ENCODE assay signal across 9 cellular contexts in the genomic region with DNA sequence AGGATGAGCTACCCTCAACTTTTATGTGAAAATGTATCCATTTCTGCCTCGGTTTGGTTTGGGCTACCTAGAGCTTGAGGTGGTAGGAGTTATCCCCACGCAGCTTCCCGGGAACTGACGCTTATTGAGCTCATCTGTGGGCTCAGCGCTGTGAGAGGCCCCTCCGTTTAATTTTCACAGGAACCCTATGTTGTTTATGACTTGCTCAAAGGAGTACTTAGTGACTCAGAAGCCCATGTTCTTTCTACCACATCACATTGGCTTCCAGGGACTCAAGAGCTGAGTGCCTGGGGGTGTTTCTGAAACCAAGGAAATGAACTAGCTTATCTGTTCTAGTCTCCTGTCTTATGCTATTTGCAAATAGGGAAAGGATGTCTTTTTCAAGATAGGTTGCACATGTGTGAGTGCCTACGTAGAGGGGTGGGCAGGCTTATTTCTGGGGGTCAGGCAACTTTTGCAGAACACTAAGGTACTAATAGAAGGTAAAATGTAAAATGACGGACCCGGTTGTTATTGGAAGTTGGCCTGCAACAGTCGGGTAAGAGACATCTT. TPM values are rescaled to one million over a fixed set of nuclear protein-coding genes. Genes with fewer than 3 reads are reported as not detected.
DNase-seq lines count a peak whose midpoint lies in the region; ATAC-seq and TF ChIP-seq lines count a peak whose summit lies in the region.
"Had no signal": no experiment of that assay in that cellular context is flagged by ENCODE, and none has a peak within 500 bp of the region (broad histone marks: within the 10 kb centered on the region; RNA-seq: fewer than 3 reads in every experiment).

No MANE protein-coding gene starts in this region.

- no peaks in the 10 kb centered on the region for H3K79me1 ChIP-seq in mesendoderm (ENCODE audit: low read length)

- no peak overlapping the region for H2BK5ac ChIP-seq in mesendoderm (ENCODE audit: low read length)

- DNase-seq in activated CD8-positive, alpha-beta memory T cell treated with anti-CD3 and anti-CD28 coated beads, Interleukin-2, amount 50 U/mL, for 24 hours (ENCODE audit: extremely low read depth) = peak; percentile 49
- no peak for DNase-seq in activated CD8-positive, alpha-beta memory T cell treated with anti-CD3 and anti-CD28 coated beads, Interleukin-2, amount 50 U/mL, for 4 hours
- DNase-seq in activated T-helper 1 cell treated with anti-CD3 and anti-CD28 coated beads, Interleukin-12 subunit alpha, Interleukin-12 subunit beta, Interleukin-2, Interleukin-4 antibody, amounts not matched to agents 30 ng/mL and 10 ng/mL and 1 ng/mL, durations not matched to agents 14 hours and 24 hours and 36 hours (ENCODE audit: low spot score) = peak; percentile 42
- peak; percentile 53 for DNase-seq in hepatocyte (ENCODE audit: low spot score)
- no peak for DNase-seq in thoracic aorta (ENCODE audit: low spot score)
- DNase-seq in mesendoderm = no peak
- no peak for DNase-seq in ACHN
- DNase-seq: NCI-H748 treated with DMSO at 0.1 percent for 48 hours had no signal

- H3K4ac ChIP-seq in mesendoderm (ENCODE audit: low read depth, low read length) = no peak overlapping the region

- H4K5ac ChIP-seq in mesendoderm (ENCODE audit: low read length) = no peak overlapping the region

- H3K4me1 Mint-ChIP-seq in activated T-helper 1 cell treated with anti-CD3 and anti-CD28 coated beads, Interleukin-12 subunit alpha, Interleukin-12 subunit beta, Interleukin-2, Interleukin-4 antibody, amounts not matched to agents 30 ng/mL and 10 ng/mL and 1 ng/mL, durations not matched to agents 14 hours and 24 hours and 36 hours (ENCODE audit: low read depth) = peaks cover 86% of the 10 kb centered on the region

- ATAC-seq in thoracic aorta (ENCODE audit: insufficient number of reproducible peaks, low FRiP score, low read depth) (peak; percentile 29), esophagus mucosa (no peak)

- no peak overlapping the region for H2BK120ac ChIP-seq in mesendoderm (ENCODE audit: low read depth, low read length)

- peaks cover 57% of the 10 kb centered on the region for H3K36me3 Mint-ChIP-seq in activated T-helper 1 cell treated with anti-CD3 and anti-CD28 coated beads, Interleukin-12 subunit alpha, Interleukin-12 subunit beta, Interleukin-2, Interleukin-4 antibody, amounts not matched to agents 30 ng/mL and 10 ng/mL and 1 ng/mL, durations not matched to agents 14 hours and 24 hours and 36 hours (ENCODE audit: low read depth)

- H3K27ac Mint-ChIP-seq in activated T-helper 1 cell treated with anti-CD3 and anti-CD28 coated beads, Interleukin-12 subunit alpha, Interleukin-12 subunit beta, Interleukin-2, Interleukin-4 antibody, amounts not matched to agents 30 ng/mL and 10 ng/mL and 1 ng/mL, durations not matched to agents 14 hours and 24 hours and 36 hours = peak overlapping the region; percentile 92

- no peaks in the 10 kb centered on the region for H3K27me3 Mint-ChIP-seq in activated T-helper 1 cell treated with anti-CD3 and anti-CD28 coated beads, Interleukin-12 subunit alpha, Interleukin-12 subunit beta, Interleukin-2, Interleukin-4 antibody, amounts not matched to agents 30 ng/mL and 10 ng/mL and 1 ng/mL, durations not matched to agents 14 hours and 24 hours and 36 hours (ENCODE audit: insufficient read depth)

- H3K4me1 ChIP-seq in hepatocyte (ENCODE audit: insufficient read depth) (no peaks in the 10 kb centered on the region), thoracic aorta (ENCODE audit: control insufficient read depth in 1 of 2, low read depth in 2 of 2) (peaks cover 19 to 85% of the 10 kb centered on the region in 2 donors), mesendoderm (ENCODE audit: control insufficient read depth, low read depth, low read length) (no peaks in the 10 kb centered on the region)

- H3K4me2 ChIP-seq in hepatocyte (no peak overlapping the region), mesendoderm (ENCODE audit: low read length) (no peak overlapping the region)

- peaks cover 4% of the 10 kb centered on the region for H3K9me3 Mint-ChIP-seq in activated T-helper 1 cell treated with anti-CD3 and anti-CD28 coated beads, Interleukin-12 subunit alpha, Interleukin-12 subunit beta, Interleukin-2, Interleukin-4 antibody, amounts not matched to agents 30 ng/mL and 10 ng/mL and 1 ng/mL, durations not matched to agents 14 hours and 24 hours and 36 hours

- H3K18ac ChIP-seq in mesendoderm (ENCODE audit: low read length) = no peak overlapping the region

- WGBS in hepatocyte (ENCODE audit: low lambda C conversion rate, missing lambda C conversion rate) = 62% methylated on average over 10 of the region's 10 CpGs
- no CpG with 5 or more reads among the region's 10 CpGs for WGBS in mesendoderm (ENCODE audit: extremely low coverage, insufficient coverage, low lambda C conversion rate)

- H3K79me2 ChIP-seq in hepatocyte (peaks cover 21% of the 10 kb centered on the region), mesendoderm (ENCODE audit: control insufficient read depth, insufficient read depth, low read length) (no peaks in the 10 kb centered on the region)

- H3K9me2 ChIP-seq in hepatocyte (replicated peaks; ENCODE audit: insufficient read depth) = no peaks in the 10 kb centered on the region

- H3K4me3 ChIP-seq in hepatocyte (no peak overlapping the region), thoracic aorta (no peak overlapping the region), mesendoderm (ENCODE audit: low read length) (no peak overlapping the region)

- H3K36me3 ChIP-seq in hepatocyte (replicated peaks; ENCODE audit: insufficient read depth, low read depth) (no peaks in the 10 kb centered on the region), thoracic aorta (peaks cover 26% of the 10 kb centered on the region), mesendoderm (ENCODE audit: control insufficient read depth, insufficient read depth, low read length) (no peaks in the 10 kb centered on the region)

- no peak overlapping the region for H2AFZ ChIP-seq in hepatocyte

- peak overlapping the region; percentile 81 for H3K27ac ChIP-seq in hepatocyte
- H3K27ac ChIP-seq in thoracic aorta = peak overlapping the region; percentile 58 to 69
- no peak overlapping the region for H3K27ac ChIP-seq in mesendoderm (ENCODE audit: low read depth, low read length)

- intact Hi-C loops in activated T-helper 1 cell treated with anti-CD3 and anti-CD28 coated beads, Interleukin-12 subunit alpha, Interleukin-12 subunit beta, Interleukin-2, Interleukin-4 antibody, amounts not matched to agents 30 ng/mL and 10 ng/mL and 1 ng/mL, durations not matched to agents 14 hours and 24 hours and 36 hours (cut with micrococcal nuclease) = loop anchor here (1.0 to 5.0 kb wide), 13 partner anchors 9 to 1136 kb away; a partner anchor contains a TSS

- no peak overlapping the region for H2AK5ac ChIP-seq in mesendoderm (ENCODE audit: low read length)

- TF ChIP-seq CTCF in hepatocyte (IDR thresholded peaks at IDR 0.05; ENCODE audit: poor library complexity) (no peak), thoracic aorta (IDR thresholded peaks at IDR 0.05) (no peak)

- H2BK15ac ChIP-seq in mesendoderm (replicated peaks; ENCODE audit: low read depth) = no peak overlapping the region

- H3K9me3 ChIP-seq in hepatocyte (ENCODE audit: low read depth) = no peaks in the 10 kb centered on the region
- H3K9me3 ChIP-seq in thoracic aorta = no peaks in the 10 kb centered on the region

- no peak overlapping the region for H3K9ac ChIP-seq in mesendoderm (ENCODE audit: low read length)

- H3K4me3 Mint-ChIP-seq in activated T-helper 1 cell treated with anti-CD3 and anti-CD28 coated beads, Interleukin-12 subunit alpha, Interleukin-12 subunit beta, Interleukin-2, Interleukin-4 antibody, amounts not matched to agents 30 ng/mL and 10 ng/mL and 1 ng/mL, durations not matched to agents 14 hours and 24 hours and 36 hours = peak overlapping the region; percentile 43

- no peak overlapping the region for H3K23ac ChIP-seq in mesendoderm (ENCODE audit: low read length)

- in situ Hi-C loops in ACHN (cut with HindIII; ENCODE audit: low pct_ligation_motif_present, low pct_unique_long_range_greater_than_20kb, low sequenced_read_pairs) = no loop called here

- no peaks in the 10 kb centered on the region for H4K20me1 ChIP-seq in hepatocyte (ENCODE audit: insufficient read depth, poor library complexity, severe bottlenecking)

- no peak overlapping the region for H4K8ac ChIP-seq in mesendoderm (ENCODE audit: low read depth, low read length)

- H3K27me3 ChIP-seq in hepatocyte (no peaks in the 10 kb centered on the region), thoracic aorta (replicated peaks; ENCODE audit: insufficient read depth) (no peaks in the 10 kb centered on the region), mesendoderm (ENCODE audit: insufficient read depth, low read length, poor library complexity) (no peaks in the 10 kb centered on the region)

- H3K56ac ChIP-seq in mesendoderm (ENCODE audit: low read length) = no peak overlapping the region

RNA-seq across cellular contexts. Expression of a gene that starts 40.5 kb away (rescaled TPM):
- 595 and 619 TPM in 2 replicates for total RNA-seq in activated T-helper 1 cell treated with anti-CD3 and anti-CD28 coated beads, Interleukin-12 subunit alpha, Interleukin-12 subunit beta, Interleukin-2, Interleukin-4 antibody, amounts not matched to agents 30 ng/mL and 10 ng/mL and 1 ng/mL, durations not matched to agents 14 hours and 24 hours and 36 hours
- total RNA-seq in hepatocyte (55.6 and 56.0 TPM in 2 replicates), thoracic aorta (100 to 1,000 TPM; 791 to 989 TPM), esophagus mucosa (15.5 TPM)
- polyA plus RNA-seq in hepatocyte = 36.8 and 55.8 TPM in 2 replicates
- polyA plus RNA-seq in mesendoderm (2013, experiment 1 of 2) = 6.5 TPM
- 7.2 TPM for polyA plus RNA-seq in mesendoderm (2013, experiment 2 of 2)

Comparison
In these comparisons a context has a peak if more than half of its experiments do, and no peak if none do; other contexts are left out.
1. DNase-seq: peak in activated CD8-positive, alpha-beta memory T cell treated with anti-CD3 and anti-CD28 coated beads, Interleukin-2, amount 50 U/mL, for 24 hours (single experiment), activated T-helper 1 cell treated with anti-CD3 and anti-CD28 coated beads, Interleukin-12 subunit alpha, Interleukin-12 subunit beta, Interleukin-2, Interleukin-4 antibody, amounts not matched to agents 30 ng/mL and 10 ng/mL and 1 ng/mL, durations not matched to agents 14 hours and 24 hours and 36 hours (single experiment) and hepatocyte (single experiment); none in activated CD8-positive, alpha-beta memory T cell treated with anti-CD3 and anti-CD28 coated beads, Interleukin-2, amount 50 U/mL, for 4 hours (single experiment), thoracic aorta (single experiment), mesendoderm (single experiment) and ACHN (single experiment).
2. RNA of a gene that starts 40.5 kb away (total RNA-seq): 791 to 989 TPM in thoracic aorta and 595 to 619 TPM in activated T-helper 1 cell treated with anti-CD3 and anti-CD28 coated beads, Interleukin-12 subunit alpha, Interleukin-12 subunit beta, Interleukin-2, Interleukin-4 antibody, amounts not matched to agents 30 ng/mL and 10 ng/mL and 1 ng/mL, durations not matched to agents 14 hours and 24 hours and 36 hours; 55.6 to 56.0 TPM in hepatocyte and 15.5 TPM in esophagus mucosa (single experiment); every median in the first group is over 10 times any median in the second.